In the genomic region with DNA sequence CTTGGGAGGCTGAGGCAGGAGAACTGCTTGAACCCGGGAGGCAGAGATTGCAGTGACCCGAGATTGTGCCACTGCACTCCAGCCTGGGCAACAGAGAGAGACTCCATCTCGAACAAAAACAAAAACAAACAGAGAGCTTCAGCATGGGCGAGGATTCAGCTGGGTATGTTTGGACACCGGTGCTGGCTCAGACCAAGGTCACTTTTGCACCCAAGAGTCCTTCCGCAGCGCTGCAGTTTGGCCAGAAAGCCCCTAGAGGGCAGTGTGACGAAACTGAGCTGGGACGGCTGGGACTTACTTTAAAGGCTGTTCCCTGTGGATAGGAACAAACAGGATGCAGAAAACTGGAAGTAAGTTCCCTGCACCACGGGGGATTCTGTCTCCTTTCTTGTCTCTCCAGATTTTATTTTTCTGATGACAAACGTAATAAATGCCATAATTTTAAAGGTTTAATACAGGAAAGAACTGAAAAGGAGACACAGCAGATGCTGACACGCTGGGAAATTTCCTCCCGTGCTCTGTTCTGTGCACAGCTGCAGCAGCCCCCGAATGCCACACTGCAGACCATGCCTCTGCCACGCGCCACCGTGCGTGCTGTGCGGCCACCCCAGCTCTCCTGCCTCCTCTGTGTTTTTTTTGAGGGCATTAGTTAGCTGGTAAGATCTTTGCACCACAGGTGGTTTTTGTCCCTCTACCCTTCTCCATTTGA, we compare ENCODE assay signal across 1 cellular context.
A peak's percentile ranks its signal among the peaks of the same experiment; 100 is the strongest.
TF ChIP-seq lines count a peak whose summit lies in the region.

No MANE protein-coding gene starts in this region.

TF ChIP-seq in IMR-90, 13 proteins besides CTCF, POLR2A, EP300 and RAD21:
- TF ChIP-seq SMC3 (IDR thresholded peaks at IDR 0.05; ENCODE audit: low read depth, low read length) (peak; percentile 78), MAZ (IDR thresholded peaks at IDR 0.05; ENCODE audit: borderline replicate concordance, low read depth, low read length) (no peak; the same call in 1 of the 2 replicates), BHLHE40 (IDR thresholded peaks at IDR 0.05; ENCODE audit: low read depth, low read length) (no peak), MXI1 (IDR thresholded peaks at IDR 0.05; ENCODE audit: borderline replicate concordance, low read depth, low read length) (no peak)
